20 cellular contexts compared by ENCODE assay signal in genomic region chr17:40607641-40608040, GRCh38. TPM values are rescaled to one million over a fixed set of nuclear protein-coding genes. Genes with fewer than 3 reads are reported as not detected.
DNase-seq lines count a peak whose midpoint lies in the region; ATAC-seq and TF ChIP-seq lines count a peak whose summit lies in the region.
"Had no signal": no experiment of that assay in that cellular context is flagged by ENCODE, and none has a peak within 500 bp of the region (broad histone marks: within the 10 kb centered on the region; RNA-seq: fewer than 3 reads in every experiment).

No MANE protein-coding gene starts in this region.

- ATAC-seq in activated CD8-positive, alpha-beta memory T cell treated with anti-CD3 and anti-CD28 coated beads, Interleukin-2, amount 10 ng/mL, durations not matched to agents 7 days and 5 days: peak; percentile 37
- ATAC-seq: left colon had no signal

- H3K36me3 ChIP-seq in esophagus muscularis mucosa (no peaks in the 10 kb centered on the region), thymus (ENCODE audit: control insufficient read depth, insufficient read depth) (no peaks in the 10 kb centered on the region)

- no peak for TF ChIP-seq CTCF in esophagus muscularis mucosa (IDR thresholded peaks at IDR 0.05)

- H3K4me3 Mint-ChIP-seq in activated CD8-positive, alpha-beta memory T cell treated with anti-CD3 and anti-CD28 coated beads, Interleukin-2, amount 10 ng/mL, durations not matched to agents 7 days and 5 days: no peak overlapping the region
- H3K4me3 Mint-ChIP-seq: neural crest cell had no signal

- peak overlapping the region; percentile 76 for H3K27ac Mint-ChIP-seq in activated CD8-positive, alpha-beta memory T cell treated with anti-CD3 and anti-CD28 coated beads, Interleukin-2, amount 10 ng/mL, durations not matched to agents 7 days and 5 days

- peak; percentile 67 for DNase-seq in activated CD8-positive, alpha-beta memory T cell treated with anti-CD3 and anti-CD28 coated beads, Interleukin-2, amount 10 ng/mL, durations not matched to agents 7 days and 5 days
- DNase-seq in activated CD8-positive, alpha-beta memory T cell treated with anti-CD3 and anti-CD28 coated beads, Interleukin-2, amount 50 U/mL, for 48 hours: no peak
- peak; percentile 68 to 74 for DNase-seq in activated T-cell treated with anti-CD3 and anti-CD28 coated beads, Interleukin-2, amount 50 U/mL, for 48 hours
- DNase-seq in esophagus muscularis mucosa (ENCODE audit: extremely low spot score): peak; percentile 57
- no peak for DNase-seq in AG08396 (ENCODE audit: low spot score)
- DNase-seq in NCI-H526 (lab: John Stamatoyannopoulos, UW): no peak
- DNase-seq in KG1 (lab: John Stamatoyannopoulos, UW): no peak
- DNase-seq: GF-D8, hippocampal formation, left colon, NCI-H2081, NCI-H774, retina, T1000 had no signal

- no peaks in the 10 kb centered on the region for H3K4me1 ChIP-seq in esophagus muscularis mucosa
- H3K4me1 ChIP-seq in thymus (ENCODE audit: control insufficient read depth, insufficient read depth, low read length): no peaks in the 10 kb centered on the region

- 79% methylated on average over 5 of the region's 5 CpGs for WGBS in esophagus muscularis mucosa
- WGBS in thymus: 87% methylated on average over 5 of the region's 5 CpGs

- H3K9me3 ChIP-seq in esophagus muscularis mucosa: no peaks in the 10 kb centered on the region
- no peaks in the 10 kb centered on the region for H3K9me3 ChIP-seq in thymus (ENCODE audit: control insufficient read depth)

- H3K27me3 ChIP-seq in esophagus muscularis mucosa (peaks cover 0 to 4% (median 0%) of the 10 kb centered on the region in 4 donors), thymus (ENCODE audit: control insufficient read depth, insufficient read depth) (no peaks in the 10 kb centered on the region)

- no peak for TF ChIP-seq EP300 in esophagus muscularis mucosa (IDR thresholded peaks at IDR 0.05)

- H3K27ac ChIP-seq in esophagus muscularis mucosa (replicated peaks in 1 of 4): no peak overlapping the region
- H3K27ac ChIP-seq in thymus (ENCODE audit: low read depth): peak overlapping the region; percentile 74

- H3K9me3 Mint-ChIP-seq in activated CD8-positive, alpha-beta memory T cell treated with anti-CD3 and anti-CD28 coated beads, Interleukin-2, amount 10 ng/mL, durations not matched to agents 7 days and 5 days (ENCODE audit: low read depth): no peaks in the 10 kb centered on the region
- H3K9me3 Mint-ChIP-seq: neural crest cell had no signal

- CTCF ChIA-PET in activated CD8-positive, alpha-beta memory T cell treated with anti-CD3 and anti-CD28 coated beads, Interleukin-2, amount 10 ng/mL, durations not matched to agents 7 days and 5 days (lab: Charles Lee): interaction anchor here (0.5 to 1.6 kb wide), 5 partner anchors 10 to 250 kb away, joined by 3 to 16 read pairs (median 5); no protein-coding TSS in a partner anchor

- H3K4me1 Mint-ChIP-seq in activated CD8-positive, alpha-beta memory T cell treated with anti-CD3 and anti-CD28 coated beads, Interleukin-2, amount 10 ng/mL, durations not matched to agents 7 days and 5 days: peaks cover 94% of the 10 kb centered on the region
- H3K4me1 Mint-ChIP-seq: neural crest cell had no signal

- no peak for TF ChIP-seq POLR2A in esophagus muscularis mucosa (IDR thresholded peaks at IDR 0.05; ENCODE audit: low read depth)

- H3K36me3 Mint-ChIP-seq in activated CD8-positive, alpha-beta memory T cell treated with anti-CD3 and anti-CD28 coated beads, Interleukin-2, amount 10 ng/mL, durations not matched to agents 7 days and 5 days: peaks cover 4% of the 10 kb centered on the region

- intact Hi-C loops in esophagus muscularis mucosa (cut with DNase I): no loop called here

- H3K27me3 Mint-ChIP-seq in activated CD8-positive, alpha-beta memory T cell treated with anti-CD3 and anti-CD28 coated beads, Interleukin-2, amount 10 ng/mL, durations not matched to agents 7 days and 5 days: no peaks in the 10 kb centered on the region

- H3K4me3 ChIP-seq in esophagus muscularis mucosa (no peak overlapping the region), thymus (ENCODE audit: low read length) (no peak overlapping the region)

RNA-seq across cellular contexts. Expression of gene SMARCE1, which starts 40.0 kb away (rescaled TPM):
- total RNA-seq in activated CD8-positive, alpha-beta memory T cell treated with anti-CD3 and anti-CD28 coated beads, Interleukin-2, amount 10 ng/mL, durations not matched to agents 7 days and 5 days: 100 to 1,000 TPM in 1 of 2 experiments, 10 to 100 TPM in 1; 90.7 to 110 TPM
- 100 to 1,000 TPM in 2 of 4 donors, 10 to 100 TPM in 2; 86.8 to 112 (median 102) TPM for total RNA-seq in esophagus muscularis mucosa
- 109 TPM for polyA plus RNA-seq in thymus

RNA-seq across cellular contexts. Expression of gene CCR7, which starts 42.4 kb away (rescaled TPM):
- 10 to 100 TPM; 43.5 to 83.9 TPM for total RNA-seq in activated CD8-positive, alpha-beta memory T cell treated with anti-CD3 and anti-CD28 coated beads, Interleukin-2, amount 10 ng/mL, durations not matched to agents 7 days and 5 days
- total RNA-seq in esophagus muscularis mucosa: under 1 TPM in 1 of 4 donors, not detected in 3; 0.33 TPM
- 102 TPM for polyA plus RNA-seq in thymus
- total RNA-seq: astrocyte, HT-29, M059J had no signal

RNA-seq across cellular contexts. Expression of gene KRT222, which starts 57.3 kb away (rescaled TPM):
- total RNA-seq in activated CD8-positive, alpha-beta memory T cell treated with anti-CD3 and anti-CD28 coated beads, Interleukin-2, amount 10 ng/mL, durations not matched to agents 7 days and 5 days: not detected
- total RNA-seq in esophagus muscularis mucosa: 1 to 10 TPM in 3 of 4 donors, under 1 TPM in 1; 0.97 to 3.0 (median 2.7) TPM
- polyA plus RNA-seq in thymus: 0.84 TPM
- total RNA-seq: activated CD8-positive, alpha-beta memory T cell treated with anti-CD3 and anti-CD28 coated beads for 36 hours; HT-29 had no signal

Comparison
In these comparisons a context has a peak if more than half of its experiments do, and no peak if none do; other contexts are left out.
1. DNase-seq: peak in activated CD8-positive, alpha-beta memory T cell treated with anti-CD3 and anti-CD28 coated beads, Interleukin-2, amount 10 ng/mL, durations not matched to agents 7 days and 5 days (single experiment), activated T-cell treated with anti-CD3 and anti-CD28 coated beads, Interleukin-2, amount 50 U/mL, for 48 hours (2 of 2) and esophagus muscularis mucosa (single experiment); none in activated CD8-positive, alpha-beta memory T cell treated with anti-CD3 and anti-CD28 coated beads, Interleukin-2, amount 50 U/mL, for 48 hours (single experiment), AG08396 (single experiment), NCI-H526 (0 of 2) and KG1 (single experiment).
2. RNA of gene CCR7, which starts 42.4 kb away (total RNA-seq): 43.5 to 83.9 TPM in activated CD8-positive, alpha-beta memory T cell treated with anti-CD3 and anti-CD28 coated beads, Interleukin-2, amount 10 ng/mL, durations not matched to agents 7 days and 5 days; 0.33 TPM in esophagus muscularis mucosa; every median in the first group is over 10 times any median in the second.